ENCODE assay signal across 1 cellular context in genomic region chr11:86790073-86790727, GRCh38.
TF ChIP-seq lines count a peak whose summit lies in the region.

No MANE protein-coding gene starts in this region.

TF ChIP-seq in HEK293, 187 proteins besides CTCF, POLR2A, EP300 and RAD21 (continued from another document and continues in another):
- no peak for TF ChIP-seq PRDM2 (tag by site-specific recombination; IDR thresholded peaks at IDR 0.05; ENCODE audit: borderline replicate concordance)
- TF ChIP-seq, protein P1, sequence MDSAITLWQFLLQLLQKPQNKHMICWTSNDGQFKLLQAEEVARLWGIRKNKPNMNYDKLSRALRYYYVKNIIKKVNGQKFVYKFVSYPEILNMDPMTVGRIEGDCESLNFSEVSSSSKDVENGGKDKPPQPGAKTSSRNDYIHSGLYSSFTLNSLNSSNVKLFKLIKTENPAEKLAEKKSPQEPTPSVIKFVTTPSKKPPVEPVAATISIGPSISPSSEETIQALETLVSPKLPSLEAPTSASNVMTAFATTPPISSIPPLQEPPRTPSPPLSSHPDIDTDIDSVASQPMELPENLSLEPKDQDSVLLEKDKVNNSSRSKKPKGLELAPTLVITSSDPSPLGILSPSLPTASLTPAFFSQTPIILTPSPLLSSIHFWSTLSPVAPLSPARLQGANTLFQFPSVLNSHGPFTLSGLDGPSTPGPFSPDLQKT (IDR thresholded peaks at IDR 0.05; ENCODE audit: borderline replicate concordance, low read depth, low read length) = no peak
- no peak for TF ChIP-seq ZNF140 (tag by site-specific recombination; IDR thresholded peaks at IDR 0.05)
- no peak for TF ChIP-seq ZNF391 (tag by site-specific recombination; IDR thresholded peaks at IDR 0.05; ENCODE audit: borderline replicate concordance, low read depth)
- no peak for TF ChIP-seq KLF1 (tag by site-specific recombination; IDR thresholded peaks at IDR 0.05)
- no peak for TF ChIP-seq ZNF354C (tag by site-specific recombination; IDR thresholded peaks at IDR 0.05; ENCODE audit: borderline replicate concordance, low read depth)
- TF ChIP-seq, protein P2, sequence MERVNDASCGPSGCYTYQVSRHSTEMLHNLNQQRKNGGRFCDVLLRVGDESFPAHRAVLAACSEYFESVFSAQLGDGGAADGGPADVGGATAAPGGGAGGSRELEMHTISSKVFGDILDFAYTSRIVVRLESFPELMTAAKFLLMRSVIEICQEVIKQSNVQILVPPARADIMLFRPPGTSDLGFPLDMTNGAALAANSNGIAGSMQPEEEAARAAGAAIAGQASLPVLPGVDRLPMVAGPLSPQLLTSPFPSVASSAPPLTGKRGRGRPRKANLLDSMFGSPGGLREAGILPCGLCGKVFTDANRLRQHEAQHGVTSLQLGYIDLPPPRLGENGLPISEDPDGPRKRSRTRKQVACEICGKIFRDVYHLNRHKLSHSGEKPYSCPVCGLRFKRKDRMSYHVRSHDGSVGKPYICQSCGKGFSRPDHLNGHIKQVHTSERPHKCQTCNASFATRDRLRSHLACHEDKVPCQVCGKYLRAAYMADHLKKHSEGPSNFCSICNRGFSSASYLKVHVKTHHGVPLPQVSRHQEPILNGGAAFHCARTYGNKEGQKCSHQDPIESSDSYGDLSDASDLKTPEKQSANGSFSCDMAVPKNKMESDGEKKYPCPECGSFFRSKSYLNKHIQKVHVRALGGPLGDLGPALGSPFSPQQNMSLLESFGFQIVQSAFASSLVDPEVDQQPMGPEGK (tag by site-specific recombination; IDR thresholded peaks at IDR 0.05) = no peak; the same call in 1 of the 2 replicates
- no peak for TF ChIP-seq KLF7 (tag by site-specific recombination; IDR thresholded peaks at IDR 0.05; ENCODE audit: borderline replicate concordance)
- no peak for TF ChIP-seq ZNF18 (tag by site-specific recombination; IDR thresholded peaks at IDR 0.05)
- no peak for TF ChIP-seq ZNF792 (tag by site-specific recombination; IDR thresholded peaks at IDR 0.05)
- no peak; the same call in none of the 2 replicates for TF ChIP-seq ZBTB8A (tag by site-specific recombination; IDR thresholded peaks at IDR 0.05)
- TF ChIP-seq ZNF423 (tag by site-specific recombination; IDR thresholded peaks at IDR 0.05) = peak; percentile 57; the same call in 1 of the 2 replicates
- TF ChIP-seq KLF10 (tag by site-specific recombination; IDR thresholded peaks at IDR 0.05) = peak; percentile 83
- peak; percentile 61; the same call in 1 of the 2 replicates for TF ChIP-seq ZBTB1 (tag by site-specific recombination; IDR thresholded peaks at IDR 0.05)
- no peak for TF ChIP-seq ZBTB17 (tag by site-specific recombination; IDR thresholded peaks at IDR 0.05)
- TF ChIP-seq FEZF1 (tag by site-specific recombination; IDR thresholded peaks at IDR 0.05) = peak; percentile 88
- no peak for TF ChIP-seq ZNF433 (tag by site-specific recombination; IDR thresholded peaks at IDR 0.05; ENCODE audit: low read depth)
- 0 out of 2 replicates have a peak, but pooled peaks have one; percentile 15 for TF ChIP-seq ZBTB20 (tag by site-specific recombination; IDR thresholded peaks at IDR 0.05)
- TF ChIP-seq ZNF19 (tag by site-specific recombination; IDR thresholded peaks at IDR 0.05; ENCODE audit: low read depth) = no peak
- peak; percentile 82; the same call in 1 of the 2 replicates for TF ChIP-seq ZEB2 (tag by site-specific recombination; IDR thresholded peaks at IDR 0.05)
- TF ChIP-seq ZNF837 (tag by site-specific recombination; IDR thresholded peaks at IDR 0.05) = no peak
- no peak for TF ChIP-seq ZNF292 (tag by site-specific recombination; IDR thresholded peaks at IDR 0.05; ENCODE audit: borderline replicate concordance, low read depth)
- TF ChIP-seq GFI1B (tag by site-specific recombination; IDR thresholded peaks at IDR 0.05) = 0 out of 2 replicates have a peak, but pooled peaks have one; percentile 41
- TF ChIP-seq, protein P3, sequence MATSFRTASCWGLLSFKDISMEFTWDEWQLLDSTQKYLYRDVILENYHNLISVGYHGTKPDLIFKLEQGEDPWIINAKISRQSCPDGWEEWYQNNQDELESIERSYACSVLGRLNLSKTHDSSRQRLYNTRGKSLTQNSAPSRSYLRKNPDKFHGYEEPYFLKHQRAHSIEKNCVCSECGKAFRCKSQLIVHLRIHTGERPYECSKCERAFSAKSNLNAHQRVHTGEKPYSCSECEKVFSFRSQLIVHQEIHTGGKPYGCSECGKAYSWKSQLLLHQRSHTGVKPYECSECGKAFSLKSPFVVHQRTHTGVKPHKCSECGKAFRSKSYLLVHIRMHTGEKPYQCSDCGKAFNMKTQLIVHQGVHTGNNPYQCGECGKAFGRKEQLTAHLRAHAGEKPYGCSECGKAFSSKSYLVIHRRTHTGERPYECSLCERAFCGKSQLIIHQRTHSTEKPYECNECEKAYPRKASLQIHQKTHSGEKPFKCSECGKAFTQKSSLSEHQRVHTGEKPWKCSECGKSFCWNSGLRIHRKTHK (tag by site-specific recombination; IDR thresholded peaks at IDR 0.05) = no peak
- TF ChIP-seq ZBTB7A (tag by site-specific recombination; IDR thresholded peaks at IDR 0.05; ENCODE audit: low read depth) = no peak
- TF ChIP-seq ZBTB10 (tag by site-specific recombination; IDR thresholded peaks at IDR 0.05) = no peak
- TF ChIP-seq ZNF473 (tag by site-specific recombination; IDR thresholded peaks at IDR 0.05) = no peak
- peak; percentile 84 for TF ChIP-seq ZXDB (tag by site-specific recombination; IDR thresholded peaks at IDR 0.05)
- no peak for TF ChIP-seq ZNF585B (tag by site-specific recombination; IDR thresholded peaks at IDR 0.05)
- TF ChIP-seq, protein P4, sequence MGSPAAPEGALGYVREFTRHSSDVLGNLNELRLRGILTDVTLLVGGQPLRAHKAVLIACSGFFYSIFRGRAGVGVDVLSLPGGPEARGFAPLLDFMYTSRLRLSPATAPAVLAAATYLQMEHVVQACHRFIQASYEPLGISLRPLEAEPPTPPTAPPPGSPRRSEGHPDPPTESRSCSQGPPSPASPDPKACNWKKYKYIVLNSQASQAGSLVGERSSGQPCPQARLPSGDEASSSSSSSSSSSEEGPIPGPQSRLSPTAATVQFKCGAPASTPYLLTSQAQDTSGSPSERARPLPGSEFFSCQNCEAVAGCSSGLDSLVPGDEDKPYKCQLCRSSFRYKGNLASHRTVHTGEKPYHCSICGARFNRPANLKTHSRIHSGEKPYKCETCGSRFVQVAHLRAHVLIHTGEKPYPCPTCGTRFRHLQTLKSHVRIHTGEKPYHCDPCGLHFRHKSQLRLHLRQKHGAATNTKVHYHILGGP (tag by site-specific recombination; IDR thresholded peaks at IDR 0.05) = peak; percentile 46
- TF ChIP-seq ZNF362 (tag by site-specific recombination; IDR thresholded peaks at IDR 0.05) = 0 out of 2 replicates have a peak, but pooled peaks have one; percentile 43
- TF ChIP-seq ZNF692 (tag by site-specific recombination; IDR thresholded peaks at IDR 0.05) = peak; percentile 86
- TF ChIP-seq ZFP37 (tag by site-specific recombination; IDR thresholded peaks at IDR 0.05) = 0 out of 2 replicates have a peak, but pooled peaks have one; percentile 25
- TF ChIP-seq KLF8 (tag by site-specific recombination; IDR thresholded peaks at IDR 0.05) = peak; percentile 38; the same call in 1 of the 2 replicates
- TF ChIP-seq ZNF311 (tag by site-specific recombination; IDR thresholded peaks at IDR 0.05; ENCODE audit: borderline replicate concordance) = no peak
- TF ChIP-seq ZNF37A (tag by site-specific recombination; IDR thresholded peaks at IDR 0.05) = no peak
- peak; percentile 82 for TF ChIP-seq ZNF596 (tag by site-specific recombination; IDR thresholded peaks at IDR 0.05)
- TF ChIP-seq, protein P5, sequence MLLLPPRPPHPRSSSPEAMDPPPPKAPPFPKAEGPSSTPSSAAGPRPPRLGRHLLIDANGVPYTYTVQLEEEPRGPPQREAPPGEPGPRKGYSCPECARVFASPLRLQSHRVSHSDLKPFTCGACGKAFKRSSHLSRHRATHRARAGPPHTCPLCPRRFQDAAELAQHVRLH (tag by site-specific recombination; IDR thresholded peaks at IDR 0.05) = peak; percentile 90
- TF ChIP-seq ZNF785 (tag by site-specific recombination; IDR thresholded peaks at IDR 0.05) = no peak
- no peak for TF ChIP-seq ZNF624 (tag by site-specific recombination; IDR thresholded peaks at IDR 0.05)
- TF ChIP-seq ZNF416 (tag by site-specific recombination; IDR thresholded peaks at IDR 0.05) = no peak
- TF ChIP-seq ZNF626 (tag by site-specific recombination; IDR thresholded peaks at IDR 0.05) = no peak
